ENCODE assay signal across 8 cellular contexts in genomic region chr17:80414508-80414802, GRCh38. TPM values are rescaled to one million over a fixed set of nuclear protein-coding genes. Genes with fewer than 3 reads are reported as not detected.
DNase-seq lines count a peak whose midpoint lies in the region; ATAC-seq, FAIRE-seq and TF ChIP-seq lines count a peak whose summit lies in the region.

No MANE protein-coding gene starts in this region.

- peak overlapping the region; percentile 95 for H2AFZ ChIP-seq in keratinocyte (ENCODE audit: control insufficient read depth, low read length)

- H3K9ac ChIP-seq in keratinocyte (ENCODE audit: control insufficient read depth, extremely low read depth, insufficient read depth, low read length) (peak overlapping the region; percentile 97), subcutaneous abdominal adipose tissue (ENCODE audit: low read length in 5 of 5) (peak overlapping the region in 4 of 5 donors; percentile 84 to 97 (median 92))

- H3K27ac ChIP-seq in CD4-positive, alpha-beta T cell (ENCODE audit: low read depth, low read length): no peak overlapping the region
- H3K27ac ChIP-seq in keratinocyte (ENCODE audit: control insufficient read depth, insufficient read depth, low read length) (peak overlapping the region; percentile 98), subcutaneous abdominal adipose tissue (ENCODE audit: low read depth, low read length) (peak overlapping the region; percentile 93)

- H3K9me3 ChIP-seq in CD4-positive, alpha-beta T cell (ENCODE audit: control insufficient read depth, low read length): no peaks in the 10 kb centered on the region
- H3K9me3 ChIP-seq in keratinocyte (ENCODE audit: control insufficient read depth, low read depth, low read length) (no peaks in the 10 kb centered on the region), subcutaneous abdominal adipose tissue (ENCODE audit: control insufficient read depth in 5 of 5, low read length in 5 of 5) (no peaks in the 10 kb centered on the region)

- peak overlapping the region; percentile 99 for H3K4me2 ChIP-seq in keratinocyte (ENCODE audit: control insufficient read depth, extremely low read depth, insufficient read depth, low read depth, low read length)

- TF ChIP-seq CTCF in CD4-positive, alpha-beta T cell (IDR thresholded peaks at IDR 0.05): no peak
- no peak for TF ChIP-seq CTCF in keratinocyte (optimal IDR thresholded peaks at IDR 0.05 in 1 of 3, IDR thresholded peaks at IDR 0.05 in 1 of 3, conservative IDR thresholded peaks at IDR 0.05 in 1 of 3; ENCODE audit: extremely low read depth in 1 of 3, insufficient read depth in 2 of 3, low read length in 3 of 3)

- POLR2A ChIA-PET in CD4-positive, alpha-beta T cell (lab: Charles Lee): interaction anchor here (1.7 kb wide), 1 partner anchor 40 kb away, joined by 13 read pairs; no protein-coding TSS in a partner anchor

- H3K27me3 ChIP-seq in CD4-positive, alpha-beta T cell (ENCODE audit: control insufficient read depth, insufficient read depth, low read length): no peaks in the 10 kb centered on the region
- H3K27me3 ChIP-seq in keratinocyte (ENCODE audit: control insufficient read depth, extremely low read depth, insufficient read depth, low read length) (no peaks in the 10 kb centered on the region), subcutaneous abdominal adipose tissue (ENCODE audit: control insufficient read depth in 5 of 5, insufficient read depth in 4 of 5, low read length in 5 of 5) (no peaks in the 10 kb centered on the region)

- H3K4me1 Mint-ChIP-seq in CD4-positive, alpha-beta T cell (ENCODE audit: low read depth): peaks cover 30% of the 10 kb centered on the region

- intact Hi-C loops in CD4-positive, alpha-beta T cell (cut with DNase I, micrococcal nuclease): loop anchor here (1.0 to 5.0 kb wide), 3 partner anchors 40 to 147 kb away; no protein-coding TSS in a partner anchor
- intact Hi-C loops in left colon (cut with DNase I, micrococcal nuclease): no loop called here

- H3K27ac Mint-ChIP-seq in CD4-positive, alpha-beta T cell: peak overlapping the region; percentile 7
- peak overlapping the region; percentile 62 to 78 for H3K27ac Mint-ChIP-seq in activated naive CD4-positive, alpha-beta T cell treated with anti-CD3 and anti-CD28 coated beads, Interleukin-2, amount 50 U/mL, for 72 hours

- H3K27me3 Mint-ChIP-seq in CD4-positive, alpha-beta T cell: peaks cover 27% of the 10 kb centered on the region

- no peak for DNase-seq in CD4-positive, alpha-beta T cell
- no peak for DNase-seq in activated naive CD4-positive, alpha-beta T cell treated with anti-CD3 and anti-CD28 coated beads, Interleukin-2, amount 50 U/mL, for 72 hours (ENCODE audit: low spot score in 2 of 2)
- no peak for DNase-seq in keratinocyte (ENCODE audit: low read depth, low spot score)
- no peak for DNase-seq in NCI-H1436 (lab: John Stamatoyannopoulos, UW)
- no peak for DNase-seq in left lobe of liver (ENCODE audit: low spot score)
- DNase-seq in left colon: no peak

- ATAC-seq in CD4-positive, alpha-beta T cell (ENCODE audit: poor library complexity): peak; percentile 15
- peak; percentile 18 for ATAC-seq in HG02938 (IDR thresholded peaks at IDR 0.05; ENCODE audit: unreplicated experiment)
- ATAC-seq in activated naive CD4-positive, alpha-beta T cell treated with anti-CD3 and anti-CD28 coated beads, Interleukin-2, amount 50 U/mL, for 72 hours: no peak
- no peak for ATAC-seq in left lobe of liver
- no peak for ATAC-seq in left colon

- H3K9me1 ChIP-seq in keratinocyte (ENCODE audit: control insufficient read depth, extremely low read depth, insufficient read depth, low read length): peaks cover 4% of the 10 kb centered on the region

- H3K79me2 ChIP-seq in keratinocyte (ENCODE audit: control insufficient read depth, insufficient read depth, low read length): peaks cover 25% of the 10 kb centered on the region

- FAIRE-seq in keratinocyte (lab: Jason Lieb, UNC): no peak

- H4K20me1 ChIP-seq in keratinocyte (ENCODE audit: control insufficient read depth, extremely low read depth, insufficient read depth, low read length): no peaks in the 10 kb centered on the region

- dilution Hi-C loops in keratinocyte (cut with MboI; ENCODE audit: extremely low pct_ligation_motif_present, low sequenced_read_pairs): no loop called here

- H3K36me3 Mint-ChIP-seq in CD4-positive, alpha-beta T cell (ENCODE audit: low read depth): peaks cover 20% of the 10 kb centered on the region
- peaks cover 0 to 8% of the 10 kb centered on the region in 2 donors for H3K36me3 Mint-ChIP-seq in activated naive CD4-positive, alpha-beta T cell treated with anti-CD3 and anti-CD28 coated beads, Interleukin-2, amount 50 U/mL, for 72 hours

- H3K4me1 ChIP-seq in keratinocyte (ENCODE audit: control insufficient read depth, extremely low read depth, insufficient read depth, low read length) (peaks cover 13% of the 10 kb centered on the region), subcutaneous abdominal adipose tissue (ENCODE audit: control insufficient read depth in 5 of 5, insufficient read depth in 5 of 5, low read length in 5 of 5) (peaks cover 3 to 30% (median 26%) of the 10 kb centered on the region in 5 donors)

- H3K4me3 Mint-ChIP-seq in CD4-positive, alpha-beta T cell: peak overlapping the region; percentile 93

- CTCF ChIA-PET in CD4-positive, alpha-beta T cell (lab: Charles Lee): interaction anchor here (1.2 kb wide), 1 partner anchor 13 kb away, joined by 3 read pairs; no protein-coding TSS in a partner anchor

- H3K4me3 ChIP-seq in keratinocyte (ENCODE audit: control insufficient read depth in 2 of 3, extremely low read depth in 1 of 3, insufficient read depth in 2 of 3, low read depth in 1 of 3, low read length in 3 of 3) (peak overlapping the region; percentile 74 to 97 (median 86)), subcutaneous abdominal adipose tissue (ENCODE audit: low read depth in 1 of 5, low read length in 5 of 5) (peak overlapping the region; percentile 76 to 92 (median 80))

- peaks cover 6 to 16% of the 10 kb centered on the region in 2 experiments for H3K36me3 ChIP-seq in keratinocyte (ENCODE audit: control insufficient read depth in 2 of 2, extremely low read depth in 1 of 2, insufficient read depth in 2 of 2, low read length in 2 of 2)
- H3K36me3 ChIP-seq in subcutaneous abdominal adipose tissue (ENCODE audit: control insufficient read depth in 5 of 5, insufficient read depth in 5 of 5, low read length in 5 of 5): peaks cover 2 to 21% (median 18%) of the 10 kb centered on the region in 5 donors

- no peaks in the 10 kb centered on the region for H3K9me3 Mint-ChIP-seq in CD4-positive, alpha-beta T cell
- no peaks in the 10 kb centered on the region for H3K9me3 Mint-ChIP-seq in activated naive CD4-positive, alpha-beta T cell treated with anti-CD3 and anti-CD28 coated beads, Interleukin-2, amount 50 U/mL, for 72 hours

RNA-seq across cellular contexts. Expression of gene ENDOV, which starts 0.5 kb away (rescaled TPM):
- total RNA-seq in CD4-positive, alpha-beta T cell: 10 to 100 TPM; 10.1 to 12.0 TPM
- total RNA-seq in activated naive CD4-positive, alpha-beta T cell treated with anti-CD3 and anti-CD28 coated beads, Interleukin-2, amount 50 U/mL, for 72 hours: 10 to 100 TPM in 1 of 2 donors, 1 to 10 TPM in 1; 8.8 to 13.0 TPM
- 10.9 to 18.3 TPM (median 13.1 TPM) in 3 replicates for polyA plus RNA-seq in keratinocyte
- 6.7 TPM for polyA plus RNA-seq in keratinocyte (2011; ENCODE audit: low read depth)
- polyA plus RNA-seq in keratinocyte (2011; cell fraction: cytosol; rRNA removed): 7.8 and 17.9 TPM in 2 replicates
- polyA plus RNA-seq in keratinocyte (2011; cell fraction: nucleus; rRNA removed): 25.5 and 33.3 TPM in 2 replicates
- 14.6 and 20.3 TPM in 2 replicates for polyA plus RNA-seq in keratinocyte (2012; ENCODE audit: low replicate concordance)
- 7.5 to 23.1 TPM (median 13.4 TPM) in 3 replicates for polyA minus RNA-seq in keratinocyte
- 16.5 TPM for polyA minus RNA-seq in keratinocyte (2011; cell fraction: cytosol; rRNA and poly(A)+ RNA removed)
- polyA minus RNA-seq in keratinocyte (2011; cell fraction: nucleus; rRNA and poly(A)+ RNA removed): 10.2 and 18.8 TPM in 2 replicates
- 15.6 TPM for total RNA-seq in left lobe of liver
- 10 to 100 TPM; 23.2 to 25.5 TPM for total RNA-seq in left colon

Comparison
In these comparisons a context has a peak if more than half of its experiments do, and no peak if none do; other contexts are left out.
1. ATAC-seq: peak in CD4-positive, alpha-beta T cell (single experiment) and HG02938 (single experiment); none in activated naive CD4-positive, alpha-beta T cell treated with anti-CD3 and anti-CD28 coated beads, Interleukin-2, amount 50 U/mL, for 72 hours (0 of 2), left lobe of liver (single experiment) and left colon (single experiment).
2. intact Hi-C loops: an anchor here in CD4-positive, alpha-beta T cell (1.0 to 5.0 kb wide); none called in left colon.